21 cellular contexts compared by ENCODE assay signal in genomic region chr12:56451147-56451546, GRCh38. TPM values are rescaled to one million over a fixed set of nuclear protein-coding genes. Genes with fewer than 3 reads are reported as not detected.
DNase-seq lines count a peak whose midpoint lies in the region; ATAC-seq, FAIRE-seq and TF ChIP-seq lines count a peak whose summit lies in the region.
"Had no signal": no experiment of that assay in that cellular context is flagged by ENCODE, and none has a peak within 500 bp of the region (broad histone marks: within the 10 kb centered on the region; RNA-seq: fewer than 3 reads in every experiment).

No MANE protein-coding gene starts in this region.

- CTCF ChIA-PET in K562 (lab: Yijun Ruan, JAX; ENCODE audit: low intra/inter-chr PET ratio), result no interaction called here

- no peaks in the 10 kb centered on the region for H3K9me3 Mint-ChIP-seq in stimulated activated naive CD8-positive, alpha-beta T cell treated with anti-CD3 and anti-CD28 coated beads, Interleukin-15, Interleukin-2, amounts not matched to agents 100 ng/mL and 50 ng/mL, for 24 hours
- H3K9me3 Mint-ChIP-seq in neural crest cell, result peaks cover under 1% of the 10 kb centered on the region
- H3K9me3 Mint-ChIP-seq in type B pancreatic cell, result no peaks in the 10 kb centered on the region

- H3K27ac ChIP-seq in K562 (ENCODE audit: extremely low read depth, low read depth, low read length) (no peak overlapping the region), MM.1S (ENCODE audit: low read length) (no peak overlapping the region)
- H3K27ac ChIP-seq: C4-2B, Peyer's patch had no signal

- no TSS peak for BruUV-seq in K562 (replicated peaks; lab: Mats Ljungman, UMichigan)

- no peak for TF ChIP-seq POLR2A in K562 (conservative IDR thresholded peaks at IDR 0.05)

- 50% methylated on average over 3 of the region's 5 CpGs for WGBS in K562 (ENCODE audit: insufficient coverage, low coverage, missing lambda C conversion rate)

- POLR2A ChIA-PET in K562 (lab: Yijun Ruan, JAX), result interaction anchor here (0.6 to 2.8 kb wide), 5 partner anchors 9 to 107 kb away, joined by 3 to 9 read pairs (median 6); partner anchors contain the start of gene STAT2

- H3K4me1 ChIP-seq in K562 (replicated peaks in 1 of 2; ENCODE audit: control insufficient read depth in 2 of 2, insufficient read depth in 2 of 2, low read length in 2 of 2) (peaks cover 14 to 17% of the 10 kb centered on the region in 2 experiments), MM.1S (ENCODE audit: low read length) (0 out of 2 replicates have a peak, but pooled peaks cover 6% of the 10 kb centered on the region), mucosa of descending colon (ENCODE audit: low read depth) (peaks cover 5% of the 10 kb centered on the region)

- no peaks in the 10 kb centered on the region for H3K9me3 ChIP-seq in K562 (replicated peaks; ENCODE audit: control insufficient read depth, insufficient read depth, low read depth, low read length)
- H3K9me3 ChIP-seq in MM.1S (replicated peaks; ENCODE audit: insufficient read depth, low read length), result no peaks in the 10 kb centered on the region
- no peaks in the 10 kb centered on the region for H3K9me3 ChIP-seq in mucosa of descending colon
- H3K9me3 ChIP-seq: Peyer's patch had no signal

- H2AFZ ChIP-seq in K562 (ENCODE audit: low read depth, low read length) (peak overlapping the region; percentile 80), MM.1S (ENCODE audit: low read length) (no peak overlapping the region)

- no peak overlapping the region for H3K4me3 Mint-ChIP-seq in stimulated activated naive CD8-positive, alpha-beta T cell treated with anti-CD3 and anti-CD28 coated beads, Interleukin-15, Interleukin-2, amounts not matched to agents 100 ng/mL and 50 ng/mL, for 24 hours
- H3K4me3 Mint-ChIP-seq in neural crest cell (peak overlapping the region; percentile 76), type B pancreatic cell (peak overlapping the region; percentile 70)

- TF ChIP-seq EP300 in K562 (IDR thresholded peaks at IDR 0.05; ENCODE audit: low read length), result no peak

- peaks cover 9% of the 10 kb centered on the region for H3K36me3 Mint-ChIP-seq in stimulated activated naive CD8-positive, alpha-beta T cell treated with anti-CD3 and anti-CD28 coated beads, Interleukin-15, Interleukin-2, amounts not matched to agents 100 ng/mL and 50 ng/mL, for 24 hours (ENCODE audit: low read depth)
- H3K36me3 Mint-ChIP-seq in neural crest cell (ENCODE audit: low read depth), result peaks cover 10% of the 10 kb centered on the region
- peaks cover 3% of the 10 kb centered on the region for H3K36me3 Mint-ChIP-seq in type B pancreatic cell

- no peak for TF ChIP-seq RAD21 in K562 (CRISPR knock-in tag; conservative IDR thresholded peaks at IDR 0.05 in 1 of 2, IDR thresholded peaks at IDR 0.05 in 1 of 2)

- H3K36me3 ChIP-seq in K562 (ENCODE audit: control insufficient read depth, insufficient read depth, low read length), result peaks cover 10% of the 10 kb centered on the region; the same call in 2 of the 3 replicates
- no peaks in the 10 kb centered on the region for H3K36me3 ChIP-seq in MM.1S (replicated peaks; ENCODE audit: insufficient read depth, low read length)
- H3K36me3 ChIP-seq in mucosa of descending colon (ENCODE audit: low read depth), result no peaks in the 10 kb centered on the region
- H3K36me3 ChIP-seq: Peyer's patch had no signal

- H3K4me1 Mint-ChIP-seq in stimulated activated naive CD8-positive, alpha-beta T cell treated with anti-CD3 and anti-CD28 coated beads, Interleukin-15, Interleukin-2, amounts not matched to agents 100 ng/mL and 50 ng/mL, for 24 hours (ENCODE audit: low read depth), result peaks cover 18% of the 10 kb centered on the region
- peaks cover 30% of the 10 kb centered on the region for H3K4me1 Mint-ChIP-seq in neural crest cell
- peaks cover 19% of the 10 kb centered on the region for H3K4me1 Mint-ChIP-seq in type B pancreatic cell (ENCODE audit: unreplicated experiment)

- H3K27ac Mint-ChIP-seq in stimulated activated naive CD8-positive, alpha-beta T cell treated with anti-CD3 and anti-CD28 coated beads, Interleukin-15, Interleukin-2, amounts not matched to agents 100 ng/mL and 50 ng/mL, for 24 hours, result peak overlapping the region; percentile 29
- H3K27ac Mint-ChIP-seq in neural crest cell (ENCODE audit: unreplicated experiment) (no peak overlapping the region), type B pancreatic cell (peak overlapping the region; percentile 67)

- TF ChIP-seq CTCF in K562 (IDR thresholded peaks at IDR 0.05 in 2 of 3, conservative IDR thresholded peaks at IDR 0.05 in 1 of 3; ENCODE audit: insufficient read depth in 2 of 3, low read depth in 1 of 3, low read length in 3 of 3) (no peak), neural crest cell (conservative IDR thresholded peaks at IDR 0.05) (no peak), type B pancreatic cell (conservative IDR thresholded peaks at IDR 0.05) (no peak), MM.1S (IDR thresholded peaks at IDR 0.05; ENCODE audit: low read length) (no peak), GM10266 (IDR thresholded peaks at IDR 0.05; ENCODE audit: control insufficient read depth, insufficient read depth, low read depth, missing control alignments) (no peak), mucosa of descending colon (IDR thresholded peaks at IDR 0.05) (no peak)

- no peaks in the 10 kb centered on the region for H3K9me2 ChIP-seq in MM.1S (replicated peaks; ENCODE audit: insufficient read depth, low read length)

- H3K9me1 ChIP-seq in K562 (ENCODE audit: control insufficient read depth, insufficient read depth, low read length), result no peaks in the 10 kb centered on the region

- no peaks in the 10 kb centered on the region for H4K20me1 ChIP-seq in K562 (replicated peaks; ENCODE audit: control insufficient read depth, insufficient read depth, low read length)
- no peaks in the 10 kb centered on the region for H4K20me1 ChIP-seq in MM.1S (ENCODE audit: insufficient read depth, low read length)

- DNase-seq in stimulated activated naive CD8-positive, alpha-beta T cell treated with anti-CD3 and anti-CD28 coated beads, Interleukin-15, Interleukin-2, amounts not matched to agents 100 U/mL and 50 U/mL, for 24 hours, result no peak
- DNase-seq in K562 (ENCODE audit: extremely low read depth in 1 of 4, low spot score in 3 of 4) (no peak), neural crest cell (ENCODE audit: low read depth, low spot score) (no peak), type B pancreatic cell (ENCODE audit: extremely low spot score, unreplicated experiment) (no peak), MM.1S (no peak), GM10266 (ENCODE audit: extremely low spot score) (no peak), mucosa of descending colon (no peak)
- DNase-seq: AML-193, H9, NCI-H1694, NCI-H2081, NCI-H2171, NCI-H524 treated with DMSO at 0.1 percent for 48 hours, NCI-H82, Peyer's patch had no signal

- H3K4me3 ChIP-seq in K562, result no peak overlapping the region
- H3K4me3 ChIP-seq in MM.1S (ENCODE audit: low read length), result no peak overlapping the region
- no peak overlapping the region for H3K4me3 ChIP-seq in mucosa of descending colon
- H3K4me3 ChIP-seq: Peyer's patch had no signal

- H3K79me2 ChIP-seq in K562 (ENCODE audit: control insufficient read depth, insufficient read depth, low read length) (peaks cover 25% of the 10 kb centered on the region), MM.1S (ENCODE audit: low read length) (peaks cover 16% of the 10 kb centered on the region)

- in situ Hi-C loops in K562 (cut with MboI), result no loop called here

- H3F3A ChIP-seq in MM.1S (ENCODE audit: insufficient read depth, low read length), result no peaks in the 10 kb centered on the region

- FAIRE-seq in K562 (lab: Jason Lieb, UNC), result no peak
- FAIRE-seq: HepG2 had no signal

- H3K4me2 ChIP-seq in K562 (ENCODE audit: insufficient read depth, low read length) (no peak overlapping the region), MM.1S (ENCODE audit: low read depth, low read length) (no peak overlapping the region)

- H3K9ac ChIP-seq in K562 (ENCODE audit: insufficient read depth in 1 of 2, low read depth in 2 of 2, low read length in 2 of 2) (peak overlapping the region in 1 of 2 experiments; percentile 16; a peak in 1 of 4 replicates), MM.1S (ENCODE audit: low read length) (no peak overlapping the region)

- no peaks in the 10 kb centered on the region for H3K27me3 Mint-ChIP-seq in stimulated activated naive CD8-positive, alpha-beta T cell treated with anti-CD3 and anti-CD28 coated beads, Interleukin-15, Interleukin-2, amounts not matched to agents 100 ng/mL and 50 ng/mL, for 24 hours
- H3K27me3 Mint-ChIP-seq in neural crest cell (ENCODE audit: low read depth) (no peaks in the 10 kb centered on the region), type B pancreatic cell (no peaks in the 10 kb centered on the region)

- H3K27me3 ChIP-seq in K562 (ENCODE audit: control insufficient read depth in 2 of 2, insufficient read depth in 2 of 2, low read length in 2 of 2) (no peaks in the 10 kb centered on the region), MM.1S (replicated peaks; ENCODE audit: insufficient read depth, low read length) (no peaks in the 10 kb centered on the region)
- H3K27me3 ChIP-seq: Peyer's patch had no signal

- intact Hi-C loops in K562 (cut with micrococcal nuclease) (no loop called here), mucosa of descending colon (cut with DNase I, micrococcal nuclease) (no loop called here)

- ATAC-seq in stimulated activated naive CD8-positive, alpha-beta T cell treated with anti-CD3 and anti-CD28 coated beads, Interleukin-15, Interleukin-2, amounts not matched to agents 100 U/mL and 50 U/mL, for 24 hours, result no peak
- no peak for ATAC-seq in K562
- ATAC-seq in mucosa of descending colon, result no peak
- ATAC-seq: HepG2 had no signal

RNA-seq across cellular contexts. Expression of gene TIMELESS, which starts 1.9 kb away (rescaled TPM):
- 84.2 and 103 TPM in 2 replicates for total RNA-seq in K562 (2011; cell fraction: chromatin; rRNA removed; ENCODE audit: low replicate concordance)
- total RNA-seq in K562 (2011; cell fraction: nucleolus; rRNA removed), result 49.9 and 50.4 TPM in 2 replicates
- total RNA-seq in K562 (2011; cell fraction: nucleoplasm; rRNA removed), result 49.5 and 53.8 TPM in 2 replicates
- total RNA-seq in K562 (2014; rRNA removed), result 49.8 and 52.2 TPM in 2 replicates
- 27.8 and 29.7 TPM in 2 replicates for total RNA-seq in K562 (2014; rRNA removed; fragmentation: Illumina TruSeq; extraction: Trizol)
- 32.4 and 35.8 TPM in 2 replicates for total RNA-seq in K562 (2015; rRNA removed; fragmentation: Illumina TruSeq; extraction: Trizol)
- 53.5 and 59.2 TPM in 2 replicates for total RNA-seq in K562 (2021)
- polyA plus RNA-seq in K562 (2011; rRNA removed), result 14.9 and 16.7 TPM in 2 replicates
- 7.0 and 12.4 TPM in 2 replicates for polyA plus RNA-seq in K562 (2011; cell fraction: cytosol; rRNA removed)
- polyA plus RNA-seq in K562 (2011; cell fraction: nucleus; rRNA removed), result 94.4 and 103 TPM in 2 replicates
- polyA plus RNA-seq in K562 (2012), result 44.2 and 47.0 TPM in 2 replicates
- polyA plus RNA-seq in K562 (2014; fragmentation: Illumina TruSeq; extraction: Trizol), result 54.4 and 58.1 TPM in 2 replicates
- polyA plus RNA-seq in K562 (2014; fragmentation: Nextera tagmentation; extraction: Ambion mirVana), result 10 to 100 TPM; 11.9 to 17.8 TPM
- 43.5 and 49.1 TPM in 2 replicates for polyA plus RNA-seq in K562 (2014; rRNA removed)
- 10.8 and 15.5 TPM in 2 replicates for polyA minus RNA-seq in K562 (2011; rRNA and poly(A)+ RNA removed)
- 16.9 and 17.3 TPM in 2 replicates for polyA minus RNA-seq in K562 (2011; cell fraction: cytosol; rRNA and poly(A)+ RNA removed)
- polyA minus RNA-seq in K562 (2011; cell fraction: nucleus; rRNA and poly(A)+ RNA removed), result 13.3 and 23.4 TPM in 2 replicates
- 108 and 110 TPM in 2 replicates for total RNA-seq in neural crest cell
- 23.0 and 57.4 TPM in 2 replicates for total RNA-seq in type B pancreatic cell (ENCODE audit: low replicate concordance)
- total RNA-seq in mucosa of descending colon, result 10 to 100 TPM in 1 of 3 donors, 1 to 10 TPM in 2; 7.7 to 14.3 (median 8.4) TPM

RNA-seq across cellular contexts. Expression of gene MIP, which starts 3.3 kb away (rescaled TPM):
- total RNA-seq in K562 (2011; cell fraction: chromatin; rRNA removed; ENCODE audit: low replicate concordance), result not detected in 2 replicates
- not detected in 2 replicates for total RNA-seq in K562 (2011; cell fraction: nucleolus; rRNA removed)
- not detected in 2 replicates for total RNA-seq in K562 (2011; cell fraction: nucleoplasm; rRNA removed)
- total RNA-seq in K562 (2014; rRNA removed) (0.36 TPM in 1 of 2 replicates, not detected in the other), K562 (2014; rRNA removed; fragmentation: Illumina TruSeq; extraction: Trizol) (not detected in 2 replicates), K562 (2015; rRNA removed; fragmentation: Illumina TruSeq; extraction: Trizol) (0.08 TPM in 1 of 2 replicates, not detected in the other), K562 (2021) (0.29 TPM in 1 of 2 replicates, not detected in the other), neural crest cell (not detected in 2 replicates), type B pancreatic cell (ENCODE audit: low replicate concordance) (not detected in 2 replicates), mucosa of descending colon (not detected)
- polyA plus RNA-seq in K562 (2011; rRNA removed) (0.08 TPM in 1 of 2 replicates, not detected in the other), K562 (2014; fragmentation: Illumina TruSeq; extraction: Trizol) (0.09 TPM in 1 of 2 replicates, not detected in the other), K562 (2014; fragmentation: Nextera tagmentation; extraction: Ambion mirVana) (under 1 TPM; 0.14 to 0.24 TPM), K562 (2014; rRNA removed) (not detected in 2 replicates)
- not detected in 2 replicates for polyA plus RNA-seq in K562 (2011; cell fraction: cytosol; rRNA removed)
- not detected in 2 replicates for polyA plus RNA-seq in K562 (2011; cell fraction: nucleus; rRNA removed)
- polyA plus RNA-seq in K562 (2012), result 0.14 TPM in 1 of 2 replicates, not detected in the other
- not detected in 2 replicates for polyA minus RNA-seq in K562 (2011; rRNA and poly(A)+ RNA removed)
- not detected in 2 replicates for polyA minus RNA-seq in K562 (2011; cell fraction: cytosol; rRNA and poly(A)+ RNA removed)
- polyA minus RNA-seq in K562 (2011; cell fraction: nucleus; rRNA and poly(A)+ RNA removed), result not detected in 2 replicates
- total RNA-seq: A172, HepG2, Peyer's patch had no signal
- polyA plus RNA-seq: AG04450, HepG2 had no signal

RNA-seq across cellular contexts. Expression of gene SPRYD4, which starts 17.2 kb away (rescaled TPM):
- 8.5 and 14.2 TPM in 2 replicates for total RNA-seq in K562 (2011; cell fraction: chromatin; rRNA removed; ENCODE audit: low replicate concordance)
- 9.7 and 11.7 TPM in 2 replicates for total RNA-seq in K562 (2011; cell fraction: nucleolus; rRNA removed)
- 13.3 and 18.9 TPM in 2 replicates for total RNA-seq in K562 (2011; cell fraction: nucleoplasm; rRNA removed)
- total RNA-seq in K562 (2014; rRNA removed), result 1.8 and 2.4 TPM in 2 replicates
- total RNA-seq in K562 (2014; rRNA removed; fragmentation: Illumina TruSeq; extraction: Trizol), result 2.5 and 2.7 TPM in 2 replicates
- 2.3 and 2.6 TPM in 2 replicates for total RNA-seq in K562 (2015; rRNA removed; fragmentation: Illumina TruSeq; extraction: Trizol)
- 2.6 and 2.8 TPM in 2 replicates for total RNA-seq in K562 (2021)
- polyA plus RNA-seq in K562 (2011; rRNA removed), result 3.3 and 3.9 TPM in 2 replicates
- polyA plus RNA-seq in K562 (2011; cell fraction: cytosol; rRNA removed), result 3.5 and 3.6 TPM in 2 replicates
- polyA plus RNA-seq in K562 (2011; cell fraction: nucleus; rRNA removed), result 5.2 and 5.3 TPM in 2 replicates
- polyA plus RNA-seq in K562 (2012), result 2.2 and 2.3 TPM in 2 replicates
- polyA plus RNA-seq in K562 (2014; fragmentation: Illumina TruSeq; extraction: Trizol), result 2.9 and 3.1 TPM in 2 replicates
- 1 to 10 TPM; 3.8 to 4.7 TPM for polyA plus RNA-seq in K562 (2014; fragmentation: Nextera tagmentation; extraction: Ambion mirVana)
- polyA plus RNA-seq in K562 (2014; rRNA removed), result 2.6 and 2.7 TPM in 2 replicates
- polyA minus RNA-seq in K562 (2011; rRNA and poly(A)+ RNA removed), result 4.8 and 5.0 TPM in 2 replicates
- 0.64 and 1.0 TPM in 2 replicates for polyA minus RNA-seq in K562 (2011; cell fraction: cytosol; rRNA and poly(A)+ RNA removed)
- polyA minus RNA-seq in K562 (2011; cell fraction: nucleus; rRNA and poly(A)+ RNA removed), result 4.2 and 6.4 TPM in 2 replicates
- total RNA-seq in neural crest cell, result 4.9 and 5.1 TPM in 2 replicates
- 3.7 and 4.8 TPM in 2 replicates for total RNA-seq in type B pancreatic cell (ENCODE audit: low replicate concordance)
- 1 to 10 TPM; 4.3 to 5.2 (median 4.9) TPM for total RNA-seq in mucosa of descending colon

RNA-seq across cellular contexts. Expression of gene GLS2, which starts 36.8 kb away (rescaled TPM):
- not detected in 2 replicates for total RNA-seq in K562 (2011; cell fraction: chromatin; rRNA removed; ENCODE audit: low replicate concordance)
- not detected in 2 replicates for total RNA-seq in K562 (2011; cell fraction: nucleolus; rRNA removed)
- total RNA-seq in K562 (2011; cell fraction: nucleoplasm; rRNA removed), result not detected in 2 replicates
- total RNA-seq in K562 (2014; rRNA removed) (0.29 TPM in 1 of 2 replicates, not detected in the other), K562 (2014; rRNA removed; fragmentation: Illumina TruSeq; extraction: Trizol) (not detected in 2 replicates), K562 (2015; rRNA removed; fragmentation: Illumina TruSeq; extraction: Trizol) (not detected in 2 replicates), K562 (2021) (not detected in 2 replicates), neural crest cell (0.30 and 0.35 TPM in 2 replicates), type B pancreatic cell (ENCODE audit: low replicate concordance) (6.7 and 7.0 TPM in 2 replicates), mucosa of descending colon (1 to 10 TPM in 2 of 3 donors, under 1 TPM in 1; 0.51 to 1.5 (median 1.2) TPM)
- polyA plus RNA-seq in K562 (2011; rRNA removed) (0.09 and 0.11 TPM in 2 replicates), K562 (2014; fragmentation: Illumina TruSeq; extraction: Trizol) (not detected in 2 replicates), K562 (2014; fragmentation: Nextera tagmentation; extraction: Ambion mirVana) (not detected), K562 (2014; rRNA removed) (not detected in 2 replicates)
- polyA plus RNA-seq in K562 (2011; cell fraction: cytosol; rRNA removed), result 0.04 and 0.12 TPM in 2 replicates
- 0.11 and 0.39 TPM in 2 replicates for polyA plus RNA-seq in K562 (2011; cell fraction: nucleus; rRNA removed)
- polyA plus RNA-seq in K562 (2012), result not detected in 2 replicates
- 0.21 TPM in 1 of 2 replicates, not detected in the other for polyA minus RNA-seq in K562 (2011; rRNA and poly(A)+ RNA removed)
- polyA minus RNA-seq in K562 (2011; cell fraction: cytosol; rRNA and poly(A)+ RNA removed), result not detected in 2 replicates
- not detected in 2 replicates for polyA minus RNA-seq in K562 (2011; cell fraction: nucleus; rRNA and poly(A)+ RNA removed)
- total RNA-seq: OCI-LY7 had no signal
